In the genomic region with DNA sequence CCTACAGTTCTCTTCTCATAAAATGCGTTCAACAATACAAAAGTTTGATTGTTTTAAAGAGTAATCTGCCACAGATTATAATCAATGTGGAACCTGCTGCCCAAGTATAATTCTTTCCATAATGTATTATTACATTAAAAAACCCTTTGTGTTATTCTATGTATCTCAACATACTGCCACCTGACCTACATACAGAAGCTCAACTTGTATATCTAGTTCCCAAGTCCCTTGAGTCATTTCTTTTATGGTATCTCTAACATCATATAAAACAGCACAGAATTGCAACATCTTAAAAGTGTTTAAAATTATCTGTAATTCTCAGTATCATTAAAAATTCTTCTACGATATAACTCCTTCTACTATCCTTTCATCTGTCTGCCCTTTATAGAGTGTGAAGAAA, we compare ENCODE assay signal across 16 cellular contexts.
DNase-seq lines count a peak whose midpoint lies in the region; ATAC-seq, FAIRE-seq and TF ChIP-seq lines count a peak whose summit lies in the region.
"Had no signal": no experiment of that assay in that cellular context is flagged by ENCODE, and none has a peak within 500 bp of the region (broad histone marks: within the 10 kb centered on the region; RNA-seq: fewer than 3 reads in every experiment).

No MANE protein-coding gene starts in this region.

- no peaks in the 10 kb centered on the region for H3K9me3 ChIP-seq in CD8-positive, alpha-beta T cell (ENCODE audit: low read length)
- H3K9me3 ChIP-seq in SU-DHL-6 (ENCODE audit: insufficient read depth, low read length) = no peaks in the 10 kb centered on the region
- no peaks in the 10 kb centered on the region for H3K9me3 ChIP-seq in small intestine (ENCODE audit: control insufficient read depth, low read depth)
- H3K9me3 ChIP-seq: BLaER1 had no signal

- 23 to 64% (median 43%) methylated on average over 2 of the region's 2 CpGs for WGBS in small intestine, 3 donors

- H3K27ac ChIP-seq in CD8-positive, alpha-beta T cell (ENCODE audit: low read depth, low read length) = no peak overlapping the region
- peak overlapping the region; percentile 77; the same call in 1 of the 2 replicates for H3K27ac ChIP-seq in SU-DHL-6 (ENCODE audit: low read depth, low read length)
- no peak overlapping the region for H3K27ac ChIP-seq in foreskin keratinocyte
- no peak overlapping the region for H3K27ac ChIP-seq in small intestine (ENCODE audit: low read depth in 1 of 2, low read length in 1 of 2)
- H3K27ac ChIP-seq: BLaER1 had no signal

- H3K36me3 Mint-ChIP-seq in CD8-positive, alpha-beta T cell = peaks cover 38% of the 10 kb centered on the region

- H3K9me3 Mint-ChIP-seq in CD8-positive, alpha-beta T cell = no peaks in the 10 kb centered on the region

- no peaks in the 10 kb centered on the region for H3K27me3 ChIP-seq in CD8-positive, alpha-beta T cell (ENCODE audit: insufficient read depth, low read length)
- H3K27me3 ChIP-seq in SU-DHL-6 (ENCODE audit: low read length) (no peaks in the 10 kb centered on the region), foreskin keratinocyte (no peaks in the 10 kb centered on the region), small intestine (ENCODE audit: control insufficient read depth in 2 of 2, insufficient read depth in 2 of 2, low read length in 2 of 2) (no peaks in the 10 kb centered on the region)
- H3K27me3 ChIP-seq: BLaER1 had no signal

- peaks cover 90% of the 10 kb centered on the region for H3K4me1 Mint-ChIP-seq in CD8-positive, alpha-beta T cell (ENCODE audit: low read depth)

- H2AFZ ChIP-seq in SU-DHL-6 (ENCODE audit: low read depth, low read length, severe bottlenecking) = no peak overlapping the region

- no peaks in the 10 kb centered on the region for H3K9me2 ChIP-seq in SU-DHL-6 (replicated peaks; ENCODE audit: insufficient read depth, low read length)

- H3K9ac ChIP-seq in SU-DHL-6 (ENCODE audit: low read length) = no peak overlapping the region
- H3K9ac ChIP-seq: BLaER1 had no signal

- H3K4me3 ChIP-seq in CD8-positive, alpha-beta T cell (ENCODE audit: low read depth, low read length) = no peak overlapping the region
- H3K4me3 ChIP-seq in SU-DHL-6 (ENCODE audit: insufficient read depth, low read length, poor library complexity, severe bottlenecking) (no peak overlapping the region), small intestine (ENCODE audit: low read depth in 1 of 2, low read length in 2 of 2) (no peak overlapping the region)
- H3K4me3 ChIP-seq: BLaER1 had no signal

- H3K27me3 Mint-ChIP-seq in CD8-positive, alpha-beta T cell (ENCODE audit: low read depth) = no peaks in the 10 kb centered on the region

- no peak for FAIRE-seq in small intestine (lab: Jason Lieb, UNC)

- peaks cover 15% of the 10 kb centered on the region for H3K4me1 ChIP-seq in CD8-positive, alpha-beta T cell (ENCODE audit: insufficient read depth, low read length)
- H3K4me1 ChIP-seq in foreskin keratinocyte = peaks cover 26% of the 10 kb centered on the region
- H3K4me1 ChIP-seq in small intestine (ENCODE audit: control insufficient read depth in 2 of 2, insufficient read depth in 1 of 2, low read depth in 1 of 2, low read length in 1 of 2) = peaks cover under 1 to 4% of the 10 kb centered on the region in 2 donors

- intact Hi-C loops in CD8-positive, alpha-beta T cell (cut with DNase I, micrococcal nuclease) = no loop called here

- H3K36me3 ChIP-seq in CD8-positive, alpha-beta T cell (ENCODE audit: insufficient read depth, low read length) = no peaks in the 10 kb centered on the region
- H3K36me3 ChIP-seq in SU-DHL-6 (ENCODE audit: low read length) = peaks cover 16% of the 10 kb centered on the region
- no peaks in the 10 kb centered on the region for H3K36me3 ChIP-seq in small intestine (ENCODE audit: control insufficient read depth in 2 of 2, insufficient read depth in 2 of 2, low read length in 2 of 2)

- CTCF ChIA-PET in CD8-positive, alpha-beta T cell (lab: Charles Lee) = no interaction called here

- peaks cover 24% of the 10 kb centered on the region for H4K20me1 ChIP-seq in SU-DHL-6 (ENCODE audit: low read depth, low read length)

- TF ChIP-seq CTCF in CD8-positive, alpha-beta T cell (IDR thresholded peaks at IDR 0.05) = no peak
- TF ChIP-seq CTCF in SU-DHL-6 (IDR thresholded peaks at IDR 0.05; ENCODE audit: insufficient read depth, low read length, poor library complexity, severe bottlenecking) = no peak
- TF ChIP-seq CTCF in foreskin keratinocyte (conservative IDR thresholded peaks at IDR 0.05) = no peak

- H3K4me2 ChIP-seq in SU-DHL-6 (ENCODE audit: low read depth, low read length, poor library complexity, severe bottlenecking) = peak overlapping the region; percentile 50
- H3K4me2 ChIP-seq: BLaER1 had no signal

- peaks cover 67% of the 10 kb centered on the region for H3F3A ChIP-seq in SU-DHL-6 (ENCODE audit: insufficient read depth)

- POLR2A ChIA-PET in CD8-positive, alpha-beta T cell (lab: Charles Lee) = interaction anchor here (1.9 kb wide), 1 partner anchor 13 kb away, joined by 6 read pairs; no protein-coding TSS in a partner anchor

- peak overlapping the region; percentile 39 for H3K27ac Mint-ChIP-seq in CD8-positive, alpha-beta T cell

- no peak overlapping the region for H3K4me3 Mint-ChIP-seq in CD8-positive, alpha-beta T cell

- H3K79me2 ChIP-seq in SU-DHL-6 (ENCODE audit: insufficient read depth, low read length) = peaks cover 99% of the 10 kb centered on the region

- no peak for DNase-seq in CD8-positive, alpha-beta T cell
- DNase-seq in foreskin keratinocyte (no peak), small intestine (peak; percentile 31), UCSD-AML1 (lab: John Stamatoyannopoulos, UW; ENCODE audit: unreplicated experiment) (no peak), NCI-H2171 treated with DMSO at 0.1 percent for 48 hours (lab: John Stamatoyannopoulos, UW) (no peak)
- DNase-seq: COR-L47, DMS153, EL, H7, KG1, NCI-H1092, NCI-H345 had no signal

- ATAC-seq in CD8-positive, alpha-beta T cell = no peak
- ATAC-seq in foreskin keratinocyte = peak; percentile 38
- no peak for ATAC-seq in GM21360 (IDR thresholded peaks at IDR 0.05; ENCODE audit: unreplicated experiment)
- ATAC-seq: Panc1 had no signal
